ENCODE assay signal across 25 cellular contexts in the genomic region with DNA sequence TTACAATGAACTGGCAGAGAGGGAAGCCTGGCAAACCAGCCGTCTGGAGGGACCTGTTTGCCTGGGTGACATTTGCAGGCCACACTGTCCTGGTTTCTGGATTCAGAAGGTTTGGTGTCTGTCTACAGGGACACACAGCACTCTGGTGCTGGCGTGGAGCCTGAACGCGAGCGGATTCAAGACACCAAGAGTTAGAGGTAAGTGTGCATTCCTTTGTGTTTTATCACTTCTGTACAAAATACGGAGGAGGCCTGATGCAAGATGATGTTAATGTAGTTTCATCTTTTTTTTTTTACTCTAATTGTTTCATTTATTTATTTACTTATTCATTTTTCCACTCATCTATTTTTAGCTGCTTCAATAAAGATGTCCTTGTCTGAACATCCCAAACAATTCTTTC.
"Had no signal": no experiment of that assay in that cellular context is flagged by ENCODE, and none has a peak within 500 bp of the region (broad histone marks: within the 10 kb centered on the region; RNA-seq: fewer than 3 reads in every experiment).

No MANE protein-coding gene starts in this region.

- H3K36me3 ChIP-seq: brain microvascular endothelial cell, Peyer's patch had no signal

- H3K4me3 ChIP-seq: K562, Peyer's patch had no signal

- ATAC-seq: activated CD8-positive, alpha-beta T cell treated with anti-CD3 and anti-CD28 coated beads, Interleukin-2, amount 10 ng/mL, durations not matched to agents 7 days and 5 days; K562; T-helper 17 cell; WTC11 had no signal

- H3K9me3 ChIP-seq: Peyer's patch had no signal

- DNase-seq: activated CD4-positive, alpha-beta T cell treated with anti-CD3 and anti-CD28 coated beads for 48 hours; activated CD4-positive, alpha-beta T cell treated with anti-CD3 and anti-CD28 coated beads, Interleukin-2, amount 50 U/mL, for 4 hours; activated CD4-positive, CD25-positive, alpha-beta regulatory T cell treated with anti-CD3 and anti-CD28 coated beads, Interleukin-2, amount 50 U/mL, for 72 hours; activated CD8-positive, alpha-beta memory T cell treated with anti-CD3 and anti-CD28 coated beads, Interleukin-2, amount 50 U/mL, for 48 hours; activated CD8-positive, alpha-beta T cell treated with anti-CD3 and anti-CD28 coated beads, Interleukin-2, amount 10 ng/mL, durations not matched to agents 7 days and 5 days; activated naive CD4-positive, alpha-beta T cell treated with Interleukin-2 at 50 U/mL for 16 hours; activated T-cell treated with anti-CD3 and anti-CD28 coated beads, Interleukin-2, amount 50 U/mL, for 1 hour; amygdala; brain microvascular endothelial cell; Karpas-422; NCI-H1048; NCI-H146; NCI-H1930; NCI-H345; NCI-H510A; NCI-H526 treated with DMSO at 0.1 percent for 48 hours; NCI-H82; NK-92 treated with Interleukin-12 subunit alpha and Interleukin-12 subunit beta, amount 100 ng/mL, for 24 hours; OCI-M1; Peyer's patch; SIG-M5; T-helper 17 cell; T-helper 9 cell had no signal

- H3K27ac ChIP-seq: brain microvascular endothelial cell, Peyer's patch had no signal

- H3K27me3 ChIP-seq: brain microvascular endothelial cell, Peyer's patch had no signal

- H3K4me1 ChIP-seq: Peyer's patch had no signal
